ENCODE assay signal across 8 cellular contexts in the genomic region with DNA sequence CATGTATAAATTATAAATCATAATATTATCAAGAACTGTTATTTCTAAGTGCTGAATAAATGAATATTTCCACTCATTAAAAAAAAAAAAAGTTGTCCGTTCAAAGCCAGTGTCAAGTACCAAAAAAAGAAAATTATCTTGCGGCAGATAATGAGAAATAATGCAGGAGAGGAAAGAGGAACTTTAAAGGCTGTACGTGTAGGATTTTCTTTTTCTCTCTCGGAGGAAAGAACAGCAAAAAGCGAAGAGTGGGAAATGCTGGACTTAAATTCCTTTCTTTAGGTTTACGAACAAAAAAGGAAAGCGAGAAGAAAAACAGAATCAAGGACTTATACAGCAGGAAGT. TPM values are rescaled to one million over a fixed set of nuclear protein-coding genes. Genes with fewer than 3 reads are reported as not detected.
DNase-seq lines count a peak whose midpoint lies in the region; ATAC-seq, FAIRE-seq and TF ChIP-seq lines count a peak whose summit lies in the region.

No MANE protein-coding gene starts in this region.

- H3K79me2 ChIP-seq in PC-9 (ENCODE audit: low read depth): no peaks in the 10 kb centered on the region
- H3K79me2 ChIP-seq in endothelial cell of umbilical vein (ENCODE audit: control insufficient read depth, insufficient read depth, low read length): no peaks in the 10 kb centered on the region

- CTCF ChIA-PET in Caco-2 (lab: Charles Lee) (interaction anchor here (0.6 to 1.9 kb wide), 23 partner anchors 10 to 958 kb away, joined by 3 to 24 read pairs (median 6); partner anchors contain the start of genes EED, HIKESHI, PICALM and SYTL2), PC-9 (lab: Charles Lee) (interaction anchor here (0.7 kb wide), 3 partner anchors 52 to 350 kb away, joined by 3 to 4 read pairs (median 3); no protein-coding TSS in a partner anchor), endothelial cell of umbilical vein (lab: Charles Lee) (interaction anchor here (0.7 to 1.9 kb wide), 42 partner anchors 9 to 1015 kb away, joined by 3 to 29 read pairs (median 5); partner anchors contain the start of genes DLG2, HIKESHI, PICALM and TMEM126B)

- POLR2A ChIA-PET in Caco-2 (lab: Charles Lee): interaction anchor here (1.1 kb wide), 3 partner anchors 28 to 391 kb away, joined by 3 to 4 read pairs (median 3); partner anchors contain the start of gene TMEM126B
- POLR2A ChIA-PET in PC-9 (lab: Charles Lee; ENCODE audit: unreplicated experiment): interaction anchor here (0.6 kb wide), 1 partner anchor 159 kb away, joined by 5 read pairs; no protein-coding TSS in a partner anchor
- POLR2A ChIA-PET in endothelial cell of umbilical vein (lab: Charles Lee): interaction anchor here (0.9 kb wide), 1 partner anchor 132 kb away, joined by 3 read pairs; no protein-coding TSS in a partner anchor

- dilution Hi-C loops in endothelial cell of umbilical vein (cut with MboI; ENCODE audit: extremely low pct_ligation_motif_present, low sequenced_read_pairs): no loop called here

- H3K27ac Mint-ChIP-seq in Caco-2 (ENCODE audit: unreplicated experiment) (peak overlapping the region; percentile 87), osteocyte (ENCODE audit: unreplicated experiment) (peak overlapping the region; percentile 96)

- H4K20me1 ChIP-seq in PC-9 (ENCODE audit: insufficient read depth): no peaks in the 10 kb centered on the region
- H4K20me1 ChIP-seq in endothelial cell of umbilical vein (replicated peaks; ENCODE audit: control insufficient read depth, extremely low read depth, insufficient read depth, low read length): no peaks in the 10 kb centered on the region

- H3K9me1 ChIP-seq in endothelial cell of umbilical vein (replicated peaks; ENCODE audit: control insufficient read depth, extremely low read depth, insufficient read depth, low read length): no peaks in the 10 kb centered on the region

- peaks cover 5% of the 10 kb centered on the region for H3K4me1 ChIP-seq in Caco-2
- H3K4me1 ChIP-seq in PC-9 (replicated peaks; ENCODE audit: insufficient read depth): peaks cover 8% of the 10 kb centered on the region
- H3K4me1 ChIP-seq in endothelial cell of umbilical vein (ENCODE audit: control insufficient read depth, extremely low read depth, insufficient read depth, low read length): peaks cover 4% of the 10 kb centered on the region

- peak overlapping the region; percentile 75 for H3K4me3 ChIP-seq in Caco-2 (ENCODE audit: low read depth, low read length)
- H3K4me3 ChIP-seq in PC-9: peak overlapping the region; percentile 65
- peak overlapping the region; percentile 40 to 82 (median 49) for H3K4me3 ChIP-seq in endothelial cell of umbilical vein (replicated peaks in 1 of 3; ENCODE audit: insufficient read depth in 1 of 3, low read depth in 1 of 3, low read length in 3 of 3)

- intact Hi-C loops in Caco-2 (cut with micrococcal nuclease; ENCODE audit: unreplicated experiment): loop anchor here (1.0 to 10.0 kb wide), 10 partner anchors 43 to 561 kb away; partner anchors contain the start of genes HIKESHI, SYTL2 and TMEM126B
- intact Hi-C loops in PC-9 (cut with micrococcal nuclease; ENCODE audit: unreplicated experiment): loop anchor here (1.0 to 10.0 kb wide), 6 partner anchors 87 to 961 kb away; no protein-coding TSS in a partner anchor
- intact Hi-C loops in endothelial cell of umbilical vein (cut with micrococcal nuclease): loop anchor here (1.0 to 10.0 kb wide), 5 partner anchors 129 to 561 kb away; no protein-coding TSS in a partner anchor

- H3K27me3 Mint-ChIP-seq in Caco-2 (ENCODE audit: insufficient read depth, unreplicated experiment): no peaks in the 10 kb centered on the region
- no peaks in the 10 kb centered on the region for H3K27me3 Mint-ChIP-seq in osteocyte (ENCODE audit: unreplicated experiment)

- H3K9me3 Mint-ChIP-seq in Caco-2 (ENCODE audit: unreplicated experiment) (peaks cover 11% of the 10 kb centered on the region), osteocyte (ENCODE audit: unreplicated experiment) (peaks cover 5% of the 10 kb centered on the region)

- H3K36me3 Mint-ChIP-seq in Caco-2 (ENCODE audit: insufficient read depth, unreplicated experiment) (peaks cover 21% of the 10 kb centered on the region), osteocyte (ENCODE audit: unreplicated experiment) (no peaks in the 10 kb centered on the region)

- H3K4me2 ChIP-seq in PC-9: peak overlapping the region; percentile 91
- H3K4me2 ChIP-seq in endothelial cell of umbilical vein (ENCODE audit: insufficient read depth, low read length): peak overlapping the region; percentile 98

- H3K4me1 Mint-ChIP-seq in Caco-2 (ENCODE audit: low read depth, unreplicated experiment) (peaks cover 16% of the 10 kb centered on the region), osteocyte (ENCODE audit: unreplicated experiment) (peaks cover 10% of the 10 kb centered on the region)

- no peak for TF ChIP-seq POLR2A in endothelial cell of umbilical vein (IDR thresholded peaks at IDR 0.05; ENCODE audit: low read depth, low read length)

- TF ChIP-seq CTCF in Caco-2 (IDR thresholded peaks at IDR 0.05; ENCODE audit: insufficient read depth in 1 of 2, low read depth in 1 of 2, low read length in 1 of 2, severe bottlenecking in 1 of 2, unreplicated experiment in 1 of 2) (no peak), PC-9 (conservative IDR thresholded peaks at IDR 0.05) (no peak), endothelial cell of umbilical vein (IDR thresholded peaks at IDR 0.05; ENCODE audit: extremely low read depth in 1 of 2, insufficient read depth in 1 of 2, low read depth in 1 of 2, low read length in 2 of 2) (no peak), osteocyte (IDR thresholded peaks at IDR 0.05) (no peak)

- no peaks in the 10 kb centered on the region for H3K9me2 ChIP-seq in PC-9 (ENCODE audit: insufficient read depth)

- H3F3A ChIP-seq in PC-9 (ENCODE audit: insufficient read depth, low read depth): no peaks in the 10 kb centered on the region; the same call in 1 of the 2 replicates

- H3K4me3 Mint-ChIP-seq in Caco-2 (ENCODE audit: unreplicated experiment) (peak overlapping the region; percentile 83), osteocyte (ENCODE audit: unreplicated experiment) (peak overlapping the region; percentile 84)

- 0 out of 2 replicates have a peak, but pooled peaks cover 4% of the 10 kb centered on the region for H3K9me3 ChIP-seq in Caco-2
- H3K9me3 ChIP-seq in PC-9 (ENCODE audit: insufficient read depth, low read depth): peaks cover 2% of the 10 kb centered on the region; the same call in 1 of the 2 replicates
- H3K9me3 ChIP-seq in endothelial cell of umbilical vein (replicated peaks; ENCODE audit: control insufficient read depth, insufficient read depth, low read length): no peaks in the 10 kb centered on the region

- FAIRE-seq in endothelial cell of umbilical vein (lab: Jason Lieb, UNC): no peak

- no peak for DNase-seq in Caco-2
- DNase-seq in PC-9: no peak
- DNase-seq in endothelial cell of umbilical vein (ENCODE audit: low read depth, low spot score): no peak
- DNase-seq in osteocyte (ENCODE audit: extremely low spot score, unreplicated experiment): no peak
- no peak for DNase-seq in glomerular visceral epithelial cell (ENCODE audit: extremely low spot score)
- DNase-seq in NCI-H69 (lab: John Stamatoyannopoulos, UW): no peak

- peaks cover 4% of the 10 kb centered on the region; the same call in 1 of the 2 replicates for H3K36me3 ChIP-seq in Caco-2 (ENCODE audit: control insufficient read depth, insufficient read depth, low read length)
- H3K36me3 ChIP-seq in PC-9 (ENCODE audit: low read depth): no peaks in the 10 kb centered on the region
- H3K36me3 ChIP-seq in endothelial cell of umbilical vein (ENCODE audit: control insufficient read depth in 2 of 2, extremely low read depth in 1 of 2, insufficient read depth in 2 of 2, low read length in 2 of 2): no peaks in the 10 kb centered on the region

- BruUV-seq in Caco-2 (replicated peaks; lab: Mats Ljungman, UMichigan): TSS peak; percentile 76
- no TSS peak for BruUV-seq in PC-9 (replicated peaks; lab: Mats Ljungman, UMichigan)
- TSS peak; percentile 81 for BruUV-seq in endothelial cell of umbilical vein (replicated peaks; lab: Mats Ljungman, UMichigan)

- peak overlapping the region; percentile 99 for H2AFZ ChIP-seq in PC-9
- H2AFZ ChIP-seq in endothelial cell of umbilical vein (ENCODE audit: low read depth, low read length): peak overlapping the region; percentile 96

- ATAC-seq in HG02588 (IDR thresholded peaks at IDR 0.05; ENCODE audit: unreplicated experiment) (no peak), GM21786 (IDR thresholded peaks at IDR 0.05; ENCODE audit: unreplicated experiment) (no peak)

- H3K9ac ChIP-seq in endothelial cell of umbilical vein (replicated peaks; ENCODE audit: extremely low read depth, insufficient read depth, low read length): peak overlapping the region; percentile 93

- peak overlapping the region; percentile 48; the same call in 1 of the 2 replicates for H3K27ac ChIP-seq in PC-9
- peak overlapping the region; percentile 92 for H3K27ac ChIP-seq in endothelial cell of umbilical vein (ENCODE audit: insufficient read depth, low read depth, low read length)

- H3K27me3 ChIP-seq in Caco-2 (replicated peaks; ENCODE audit: control insufficient read depth, insufficient read depth, low read length): no peaks in the 10 kb centered on the region
- no peaks in the 10 kb centered on the region for H3K27me3 ChIP-seq in PC-9 (ENCODE audit: insufficient read depth, low read depth)
- no peaks in the 10 kb centered on the region for H3K27me3 ChIP-seq in endothelial cell of umbilical vein (ENCODE audit: control insufficient read depth in 2 of 2, insufficient read depth in 2 of 2, low read length in 2 of 2)

RNA-seq across cellular contexts. Expression of gene CCDC83, which starts 1.0 kb away (rescaled TPM):
- total RNA-seq in Caco-2 (2022) (not detected in 2 replicates), PC-9 (2021) (not detected in 2 replicates), endothelial cell of umbilical vein (not detected in 2 replicates), osteocyte (not detected in 2 replicates)
- polyA plus RNA-seq in endothelial cell of umbilical vein: not detected in 2 replicates
- not detected in 2 replicates for polyA plus RNA-seq in endothelial cell of umbilical vein (2011; cell fraction: cytosol; rRNA removed)
- not detected in 2 replicates for polyA plus RNA-seq in endothelial cell of umbilical vein (2011; cell fraction: nucleus; rRNA removed)
- not detected in 2 replicates for polyA plus RNA-seq in endothelial cell of umbilical vein (2012)
- not detected in 2 replicates for polyA minus RNA-seq in endothelial cell of umbilical vein
- not detected for polyA minus RNA-seq in endothelial cell of umbilical vein (2011; cell fraction: cytosol; rRNA and poly(A)+ RNA removed)
- not detected in 2 replicates for polyA minus RNA-seq in endothelial cell of umbilical vein (2011; cell fraction: nucleus; rRNA and poly(A)+ RNA removed)

RNA-seq across cellular contexts. Expression of gene SYTL2, which starts 43.2 kb away (rescaled TPM):
- total RNA-seq in Caco-2 (2022) (110 and 156 TPM in 2 replicates), PC-9 (2021) (13.3 and 16.0 TPM in 2 replicates), endothelial cell of umbilical vein (2.4 and 3.5 TPM in 2 replicates), osteocyte (4.0 and 5.1 TPM in 2 replicates)
- 0.19 and 1.4 TPM in 2 replicates for polyA plus RNA-seq in endothelial cell of umbilical vein
- 0.50 and 0.56 TPM in 2 replicates for polyA plus RNA-seq in endothelial cell of umbilical vein (2011; cell fraction: cytosol; rRNA removed)
- 2.4 and 3.1 TPM in 2 replicates for polyA plus RNA-seq in endothelial cell of umbilical vein (2011; cell fraction: nucleus; rRNA removed)
- 0.57 and 0.74 TPM in 2 replicates for polyA plus RNA-seq in endothelial cell of umbilical vein (2012)
- 0.30 and 1.1 TPM in 2 replicates for polyA minus RNA-seq in endothelial cell of umbilical vein
- not detected for polyA minus RNA-seq in endothelial cell of umbilical vein (2011; cell fraction: cytosol; rRNA and poly(A)+ RNA removed)
- polyA minus RNA-seq in endothelial cell of umbilical vein (2011; cell fraction: nucleus; rRNA and poly(A)+ RNA removed): 2.5 and 4.9 TPM in 2 replicates
